Comparison of ENCODE assay signal across 18 cellular contexts in the genomic region with DNA sequence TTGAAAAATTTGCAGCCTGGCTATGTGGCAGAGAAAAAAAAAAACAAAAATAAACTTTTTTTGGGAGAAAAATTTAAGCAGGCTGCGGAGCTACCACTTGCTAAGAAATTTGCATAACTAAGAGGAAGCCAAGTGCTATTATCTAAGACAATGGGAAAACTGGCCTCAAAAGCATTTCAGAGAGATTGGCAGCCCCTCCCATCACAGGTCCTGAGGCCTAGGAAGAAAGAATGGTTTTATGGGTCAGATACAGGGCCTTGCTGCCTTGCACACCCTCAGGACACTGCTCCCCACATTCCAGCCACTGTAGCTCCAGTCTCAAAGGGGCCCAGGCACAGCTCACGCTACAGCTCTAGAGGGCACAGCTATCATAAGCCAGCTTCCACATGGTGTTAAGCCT.
DNase-seq lines count a peak whose midpoint lies in the region; ATAC-seq, FAIRE-seq and TF ChIP-seq lines count a peak whose summit lies in the region.
"Had no signal": no experiment of that assay in that cellular context is flagged by ENCODE, and none has a peak within 500 bp of the region (broad histone marks: within the 10 kb centered on the region; RNA-seq: fewer than 3 reads in every experiment).

No MANE protein-coding gene starts in this region.

- no peak for ATAC-seq in heart left ventricle

- no peak overlapping the region for H4K5ac ChIP-seq in H9 (ENCODE audit: insufficient read length, low read depth, low read length)
- H4K5ac ChIP-seq in H1 (ENCODE audit: insufficient read length, low read depth, low read length): peak overlapping the region; percentile 47

- H3K9me3 ChIP-seq in H9 (ENCODE audit: control insufficient read depth, low read depth, low read length) (no peaks in the 10 kb centered on the region), H1 (ENCODE audit: insufficient read depth in 2 of 2, low read depth in 1 of 2, low read length in 1 of 2) (peaks cover 8 to 10% of the 10 kb centered on the region in 2 experiments; a peak in 3 of 4 replicates), neuronal stem cell (replicated peaks in 1 of 2; ENCODE audit: control insufficient read depth in 2 of 2, insufficient read depth in 1 of 2, low read depth in 1 of 2, low read length in 2 of 2) (peaks cover 0 to 2% of the 10 kb centered on the region in 2 donors), heart left ventricle (no peaks in the 10 kb centered on the region), kidney (ENCODE audit: control insufficient read depth in 1 of 2, low read length in 2 of 2) (no peaks in the 10 kb centered on the region)

- peaks cover 12 to 20% of the 10 kb centered on the region in 2 experiments for H3K4me1 Mint-ChIP-seq in H9
- H3K4me1 Mint-ChIP-seq: B cell, IgD-negative memory B cell had no signal

- no peak overlapping the region for H2BK5ac ChIP-seq in H9 (ENCODE audit: insufficient read length, low read length)
- peak overlapping the region; percentile 76; the same call in 1 of the 2 replicates for H2BK5ac ChIP-seq in H1 (ENCODE audit: low read depth, low read length)
- no peak overlapping the region for H2BK5ac ChIP-seq in neuronal stem cell (ENCODE audit: low read length)

- H3K36me3 Mint-ChIP-seq in H9 (ENCODE audit: insufficient read depth in 1 of 3, low read depth in 3 of 3): peaks cover 0 to 18% (median 4%) of the 10 kb centered on the region in 3 experiments; a peak in 4 of 7 replicates
- H3K36me3 Mint-ChIP-seq: IgD-negative memory B cell had no signal

- TF ChIP-seq CTCF in H9 (conservative IDR thresholded peaks at IDR 0.05): no peak
- TF ChIP-seq CTCF in H1 (IDR thresholded peaks at IDR 0.05; ENCODE audit: control extremely low read depth in 1 of 3, insufficient read depth in 1 of 3, low read depth in 1 of 3, low read length in 3 of 3): no peak
- no peak for TF ChIP-seq CTCF in heart left ventricle (IDR thresholded peaks at IDR 0.05)
- TF ChIP-seq CTCF in kidney (IDR thresholded peaks at IDR 0.05; ENCODE audit: borderline replicate concordance, extremely low read depth, insufficient read depth): no peak

- H3K4me3 Mint-ChIP-seq in H9: no peak overlapping the region
- H3K4me3 Mint-ChIP-seq: B cell; CD4-positive, alpha-beta T cell; IgD-negative memory B cell had no signal

- H2AFZ ChIP-seq in H9 (ENCODE audit: low read length): no peak overlapping the region
- H2AFZ ChIP-seq in H1 (ENCODE audit: low read length): 0 out of 2 replicates have a peak overlapping the region, but pooled peaks have one; percentile 0
- H2AFZ ChIP-seq in neuronal stem cell (ENCODE audit: low read length): peak overlapping the region; percentile 18

- H3K9ac ChIP-seq in H9 (ENCODE audit: extremely low read depth, insufficient read length, low read length) (no peak overlapping the region), H1 (replicated peaks in 1 of 4; ENCODE audit: extremely low read depth in 1 of 4, low read depth in 3 of 4, low read length in 3 of 4) (no peak overlapping the region), neuronal stem cell (ENCODE audit: low read depth, low read length, poor library complexity) (no peak overlapping the region), kidney (ENCODE audit: low read length in 2 of 2) (no peak overlapping the region)

- DNase-seq in H9 (peak; percentile 47), H1 (ENCODE audit: low read depth in 1 of 2, low spot score in 2 of 2) (peak in 1 of 2 experiments; percentile 23), iPS-NIHi11 (ENCODE audit: low spot score) (peak; percentile 31), neuronal stem cell (ENCODE audit: low spot score) (no peak), heart left ventricle (no peak), RCC 7860 (ENCODE audit: low spot score) (no peak), kidney (no peak)
- DNase-seq: C1 segment of cervical spinal cord; CD4-positive, alpha-beta T cell; COR-L47; DMS153; DMS79 treated with DMSO at 0.1 percent for 48 hours; GF-D8 had no signal

- peak overlapping the region in 1 of 3 experiments; percentile 80; a peak in 3 of 7 replicates for H3K27ac Mint-ChIP-seq in H9
- H3K27ac Mint-ChIP-seq: B cell; CD4-positive, alpha-beta T cell; IgD-negative memory B cell had no signal

- CTCF ChIA-PET in H1 (lab: Charles Lee; ENCODE audit: partially characterized antibody): interaction anchor here (1.1 kb wide), 1 partner anchor 13 kb away, joined by 3 read pairs; no protein-coding TSS in a partner anchor

- no peak overlapping the region for H2BK20ac ChIP-seq in H9 (ENCODE audit: low read depth, low read length, poor library complexity, severe bottlenecking)
- 0 out of 2 replicates have a peak overlapping the region, but pooled peaks have one; percentile 53 for H2BK20ac ChIP-seq in H1 (ENCODE audit: low read length)

- H3K56ac ChIP-seq in H9 (ENCODE audit: insufficient read length, low read depth, low read length) (no peak overlapping the region), H1 (replicated peaks; ENCODE audit: insufficient read length, low read depth, low read length) (no peak overlapping the region)

- H4K20me1 ChIP-seq in H9 (ENCODE audit: control insufficient read depth, insufficient read depth, insufficient read length) (no peaks in the 10 kb centered on the region), H1 (replicated peaks in 1 of 2; ENCODE audit: control insufficient read depth in 1 of 2, insufficient read depth in 2 of 2, low read length in 2 of 2) (no peaks in the 10 kb centered on the region)

- H3K27me3 Mint-ChIP-seq in H9 (ENCODE audit: low read depth): no peaks in the 10 kb centered on the region
- H3K27me3 Mint-ChIP-seq: B cell; CD4-positive, alpha-beta T cell; IgD-negative memory B cell had no signal

- H3K4me3 ChIP-seq in H1 (ENCODE audit: extremely low read depth in 1 of 4, insufficient read depth in 2 of 4, low read depth in 3 of 4, low read length in 4 of 4) (peak overlapping the region in 1 of 4 experiments; percentile 13; a peak in 1 of 8 replicates), neuronal stem cell (ENCODE audit: low read length in 2 of 2) (no peak overlapping the region), heart left ventricle (no peak overlapping the region), kidney (ENCODE audit: low read length in 2 of 2) (no peak overlapping the region)

- H3K4me1 ChIP-seq in H9 (ENCODE audit: insufficient read depth, low read length) (no peaks in the 10 kb centered on the region), H1 (replicated peaks in 1 of 4; ENCODE audit: control insufficient read depth in 3 of 4, insufficient read depth in 4 of 4, low read length in 3 of 4) (peaks cover 3 to 6% (median 5%) of the 10 kb centered on the region in 4 experiments), neuronal stem cell (ENCODE audit: control insufficient read depth in 2 of 2, insufficient read depth in 1 of 2, low read depth in 1 of 2, low read length in 2 of 2) (peaks cover 0 to 2% of the 10 kb centered on the region in 2 donors), heart left ventricle (no peaks in the 10 kb centered on the region), kidney (ENCODE audit: control insufficient read depth in 1 of 2, insufficient read depth in 1 of 2, low read depth in 1 of 2, low read length in 2 of 2) (peaks cover 0 to 4% of the 10 kb centered on the region in 2 donors)

- TF ChIP-seq POLR2A in H1 (IDR thresholded peaks at IDR 0.05; ENCODE audit: control extremely low read depth in 1 of 2, low read depth in 2 of 2, low read length in 2 of 2) (no peak), heart left ventricle (IDR thresholded peaks at IDR 0.05) (no peak)

- H3K18ac ChIP-seq in H9 (ENCODE audit: insufficient read length, low read depth, low read length) (no peak overlapping the region), H1 (ENCODE audit: extremely low read depth, low read length) (no peak overlapping the region), neuronal stem cell (ENCODE audit: low read length) (peak overlapping the region; percentile 42)

- no peak for TF ChIP-seq EP300 in H1 (IDR thresholded peaks at IDR 0.05; ENCODE audit: borderline replicate concordance in 1 of 2, low read depth in 2 of 2, low read length in 2 of 2)

- H3K4me2 ChIP-seq in H9 (ENCODE audit: insufficient read depth, insufficient read length, low read length) (no peak overlapping the region), H1 (ENCODE audit: insufficient read depth in 1 of 2, low read depth in 2 of 2, low read length in 2 of 2) (peak overlapping the region; percentile 27 to 41), neuronal stem cell (ENCODE audit: insufficient read depth, low read length, poor library complexity, severe bottlenecking) (no peak overlapping the region)

- H3K79me2 ChIP-seq in H9 (ENCODE audit: insufficient read depth, low read length) (no peaks in the 10 kb centered on the region), H1 (ENCODE audit: control insufficient read depth in 1 of 2, insufficient read depth in 2 of 2, low read length in 2 of 2) (no peaks in the 10 kb centered on the region)

- no peak overlapping the region for H4K91ac ChIP-seq in H9 (ENCODE audit: insufficient read length, low read depth, low read length)
- no peak overlapping the region for H4K91ac ChIP-seq in H1 (replicated peaks; ENCODE audit: insufficient read length, low read length)
- H4K91ac ChIP-seq in neuronal stem cell (ENCODE audit: low read depth, low read length, poor library complexity): no peak overlapping the region

- POLR2A ChIA-PET in H1 (lab: Charles Lee; ENCODE audit: partially characterized antibody): no interaction called here

- no peak overlapping the region for H2BK120ac ChIP-seq in H9 (ENCODE audit: low read depth, low read length, poor library complexity, severe bottlenecking)
- H2BK120ac ChIP-seq in H1 (replicated peaks; ENCODE audit: low read depth, low read length): peak overlapping the region; percentile 81
- no peak overlapping the region for H2BK120ac ChIP-seq in neuronal stem cell (ENCODE audit: low read depth, low read length)

- no peak overlapping the region for H2BK12ac ChIP-seq in H9 (ENCODE audit: insufficient read length, low read depth, low read length)
- peak overlapping the region; percentile 65; the same call in 1 of the 2 replicates for H2BK12ac ChIP-seq in H1 (ENCODE audit: low read depth, low read length)
- no peak overlapping the region for H2BK12ac ChIP-seq in neuronal stem cell (ENCODE audit: low read length)

- H3K36me3 ChIP-seq in H1 (ENCODE audit: control insufficient read depth in 2 of 4, insufficient read depth in 4 of 4, low read length in 3 of 4) (no peaks in the 10 kb centered on the region; a peak in 3 of 8 replicates), neuronal stem cell (replicated peaks in 1 of 2; ENCODE audit: control insufficient read depth in 2 of 2, insufficient read depth in 2 of 2, low read length in 2 of 2) (no peaks in the 10 kb centered on the region), heart left ventricle (no peaks in the 10 kb centered on the region), kidney (ENCODE audit: control insufficient read depth in 1 of 2, insufficient read depth in 2 of 2, low read length in 2 of 2) (no peaks in the 10 kb centered on the region)

- H3T11ph ChIP-seq in H9 (ENCODE audit: low read length): no peak overlapping the region

- H2AK5ac ChIP-seq in H9 (ENCODE audit: insufficient read length, low read length) (no peak overlapping the region), H1 (ENCODE audit: low read depth, low read length) (0 out of 2 replicates have a peak overlapping the region, but pooled peaks have one; percentile 93), neuronal stem cell (ENCODE audit: low read depth, low read length) (no peak overlapping the region)

- peaks cover 2 to 12% of the 10 kb centered on the region in 2 experiments; a peak in 3 of 5 replicates for H3K9me3 Mint-ChIP-seq in H9

- H3K23ac ChIP-seq in H9 (ENCODE audit: insufficient read length, low read depth, low read length) (no peak overlapping the region), H1 (ENCODE audit: insufficient read length) (no peak overlapping the region), neuronal stem cell (ENCODE audit: low read depth, low read length, poor library complexity) (no peak overlapping the region)

- WGBS in H9 (ENCODE audit: extremely low coverage, insufficient read length, low lambda C conversion rate): no CpG with 5 or more reads among the region's 2 CpGs
- 49% methylated on average over 2 of the region's 2 CpGs; no CpG with 5 or more reads in 1 of the 2 experiments for WGBS in H1 (ENCODE audit: extremely low coverage in 1 of 2, insufficient coverage in 1 of 2, insufficient read length in 1 of 2, insufficient replicate concordance in 2 of 2, low coverage in 1 of 2, low lambda C conversion rate in 2 of 2, missing lambda C conversion rate in 1 of 2), 2 experiments
- WGBS in neuronal stem cell (ENCODE audit: extremely low coverage in 2 of 2, insufficient read length in 2 of 2, insufficient replicate concordance in 1 of 2), 2 donors: no CpG with 5 or more reads among the region's 2 CpGs
- 83 to 92% (median 88%) methylated on average over 2 of the region's 2 CpGs for WGBS in heart left ventricle, 4 donors

- H3K27ac ChIP-seq in H9 (ENCODE audit: insufficient read length, low read depth, low read length): no peak overlapping the region
- no peak overlapping the region for H3K27ac ChIP-seq in H1 (ENCODE audit: low read depth, low read length)
- H3K27ac ChIP-seq in neuronal stem cell (replicated peaks; ENCODE audit: low read length): no peak overlapping the region
- no peak overlapping the region for H3K27ac ChIP-seq in heart left ventricle
- no peak overlapping the region for H3K27ac ChIP-seq in kidney (ENCODE audit: low read depth in 2 of 2, low read length in 2 of 2)

- H3K27me3 ChIP-seq in H9 (ENCODE audit: insufficient read depth, low read length): no peaks in the 10 kb centered on the region
- no peaks in the 10 kb centered on the region for H3K27me3 ChIP-seq in H1 (replicated peaks in 1 of 4; ENCODE audit: control insufficient read depth in 3 of 4, extremely low read depth in 1 of 4, insufficient read depth in 3 of 4, low read length in 3 of 4)
- no peaks in the 10 kb centered on the region for H3K27me3 ChIP-seq in neuronal stem cell (ENCODE audit: control insufficient read depth in 3 of 3, insufficient read depth in 3 of 3, low read depth in 1 of 3, low read length in 3 of 3)
- no peaks in the 10 kb centered on the region for H3K27me3 ChIP-seq in heart left ventricle

- no peak overlapping the region for H4K8ac ChIP-seq in H9 (replicated peaks; ENCODE audit: insufficient read length, low read depth, low read length)
- no peak overlapping the region for H4K8ac ChIP-seq in H1 (ENCODE audit: extremely low read depth, insufficient read depth, low read length)
- no peak overlapping the region for H4K8ac ChIP-seq in neuronal stem cell (ENCODE audit: low read depth, low read length)

- FAIRE-seq in H1 (lab: Jason Lieb, UNC) (no peak), RCC 7860 (lab: Jason Lieb, UNC) (no peak), kidney (lab: Jason Lieb, UNC) (no peak)
- FAIRE-seq: A204.1, D721Med, GM19239 had no signal

- no peaks in the 10 kb centered on the region for H3K79me1 ChIP-seq in H9 (ENCODE audit: insufficient read depth, low read depth, low read length, poor library complexity, severe bottlenecking)
- no peaks in the 10 kb centered on the region for H3K79me1 ChIP-seq in H1 (ENCODE audit: low read depth, low read length)
- no peaks in the 10 kb centered on the region for H3K79me1 ChIP-seq in neuronal stem cell (ENCODE audit: low read depth, low read length)

- H3K23me2 ChIP-seq in H9 (ENCODE audit: insufficient read length, low read depth, low read length, poor library complexity, severe bottlenecking) (no peaks in the 10 kb centered on the region), H1 (ENCODE audit: low read depth, low read length) (no peaks in the 10 kb centered on the region)

- intact Hi-C loops in heart left ventricle (cut with DNase I) (no loop called here), kidney (cut with DNase I) (no loop called here)

- H3K14ac ChIP-seq in H9 (ENCODE audit: insufficient read depth, low read length) (no peak overlapping the region), H1 (ENCODE audit: insufficient read length) (no peak overlapping the region), neuronal stem cell (ENCODE audit: low read length) (no peak overlapping the region)

- H3K4ac ChIP-seq in H9 (ENCODE audit: low read depth, low read length) (no peak overlapping the region), H1 (replicated peaks; ENCODE audit: insufficient read length, low read depth, low read length) (peak overlapping the region; percentile 93), neuronal stem cell (ENCODE audit: low read length) (no peak overlapping the region)

- TF ChIP-seq RAD21 in H1 (IDR thresholded peaks at IDR 0.05 in 1 of 2, conservative IDR thresholded peaks at IDR 0.05 in 1 of 2; ENCODE audit: low read depth in 2 of 2, low read length in 2 of 2): no peak

- H2BK15ac ChIP-seq in H9 (ENCODE audit: low read depth, low read length): no peak overlapping the region
- H2BK15ac ChIP-seq in H1 (ENCODE audit: low read length): peak overlapping the region; percentile 22; the same call in 1 of the 2 replicates
- H2BK15ac ChIP-seq in neuronal stem cell (ENCODE audit: low read length): no peak overlapping the region

Comparison
In these comparisons a context has a peak if more than half of its experiments do, and no peak if none do; other contexts are left out.
1. DNase-seq: peak in H9 (single experiment) and iPS-NIHi11 (single experiment); none in neuronal stem cell (single experiment), heart left ventricle (0 of 5), RCC 7860 (single experiment) and kidney (single experiment).
2. H3K4me2 ChIP-seq: peak in H1 (2 of 2); none in H9 (single experiment) and neuronal stem cell (single experiment).